29 cellular contexts compared by ENCODE assay signal in genomic region chr2:30084915-30085314, GRCh38.
"Had no signal": no experiment of that assay in that cellular context is flagged by ENCODE, and none has a peak within 500 bp of the region (broad histone marks: within the 10 kb centered on the region; RNA-seq: fewer than 3 reads in every experiment).

No MANE protein-coding gene starts in this region.

- H3K4me3 ChIP-seq: ascending aorta, coronary artery, dorsolateral prefrontal cortex had no signal

- H3K36me3 ChIP-seq: ascending aorta, WERI-Rb-1 had no signal

- H3K9me3 ChIP-seq: ascending aorta had no signal

- ATAC-seq: activated CD4-positive, CD25-positive, alpha-beta regulatory T cell treated with anti-CD3 and anti-CD28 coated beads, Interleukin-2, amount 50 U/mL, for 24 hours; activated CD8-positive, alpha-beta memory T cell treated with anti-CD3 and anti-CD28 coated beads, Interleukin-2, amount 10 ng/mL, durations not matched to agents 7 days and 5 days; activated CD8-positive, alpha-beta T cell treated with anti-CD3 and anti-CD28 coated beads for 36 hours; activated naive CD4-positive, alpha-beta T cell treated with anti-CD3 and anti-CD28 coated beads, Interleukin-2, amount 50 U/mL, for 72 hours; activated T-cell treated with anti-CD3 and anti-CD28 coated beads, Interleukin-2, amount 50 U/mL, for 72 hours; esophagus mucosa; T-cell had no signal

- FAIRE-seq: bronchial epithelial cell, frontal cortex had no signal

- H3K27me3 ChIP-seq: ascending aorta, dorsolateral prefrontal cortex had no signal

- H3K27ac ChIP-seq: ascending aorta, coronary artery, dorsolateral prefrontal cortex, WERI-Rb-1 had no signal

- DNase-seq: activated B cell treated with CpG ODN at 0.5 μM for 24 hours; activated CD4-positive, alpha-beta T cell treated with anti-CD3 and anti-CD28 coated beads for 48 hours; activated CD4-positive, alpha-beta T cell treated with anti-CD3 and anti-CD28 coated beads, Interleukin-2, amount 50 U/mL, for 1 hour; activated CD4-positive, alpha-beta T cell treated with anti-CD3 and anti-CD28 coated beads, Interleukin-2, amount 50 U/mL, for 48 hours; activated CD8-positive, alpha-beta memory T cell treated with anti-CD3 and anti-CD28 coated beads, Interleukin-2, amount 10 ng/mL, durations not matched to agents 7 days and 5 days; activated CD8-positive, alpha-beta memory T cell treated with anti-CD3 and anti-CD28 coated beads, Interleukin-2, amount 50 U/mL, for 48 hours; activated CD8-positive, alpha-beta T cell treated with anti-CD3 and anti-CD28 coated beads for 36 hours; activated gamma-delta T cell; activated naive CD4-positive, alpha-beta T cell; activated naive CD4-positive, alpha-beta T cell treated with anti-CD3 and anti-CD28 coated beads, Interleukin-2, amount 10 ng/mL, durations not matched to agents 7 days and 5 days; activated naive CD8-positive, alpha-beta T cell treated with anti-CD3 and anti-CD28 coated beads, Interleukin-2, amount 10 ng/mL, durations not matched to agents 7 days and 5 days; activated T-cell treated with anti-CD3 and anti-CD28 coated beads for 4 hours; activated T-cell treated with anti-CD3 and anti-CD28 coated beads, Interleukin-2, amount 50 U/mL, for 24 hours; activated T-cell treated with anti-CD3 and anti-CD28 coated beads, Interleukin-2, amount 50 U/mL, for 72 hours; dorsolateral prefrontal cortex; effector memory CD4-positive, alpha-beta T cell; endodermal cell; foreskin fibroblast; head of caudate nucleus; T-cell; T1000; WERI-Rb-1 had no signal

- H3K4me1 ChIP-seq: ascending aorta had no signal
